In the genomic region with DNA sequence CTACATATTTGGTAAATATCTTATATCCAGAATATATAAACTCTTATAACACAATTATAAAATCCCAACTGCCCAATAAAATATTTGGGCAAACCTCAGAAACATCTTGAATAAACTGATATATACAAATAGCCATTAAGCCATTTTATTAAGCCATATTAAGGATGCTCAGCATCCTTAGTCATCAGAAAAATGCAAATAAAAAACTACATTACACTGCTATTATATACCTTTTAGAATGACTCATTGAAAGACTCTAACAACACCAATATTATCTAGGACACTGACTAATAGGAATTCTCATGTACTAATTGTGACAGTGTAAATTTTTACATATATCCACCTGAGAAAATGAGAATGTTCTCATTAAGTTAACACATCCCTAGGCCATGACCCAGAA, we compare ENCODE assay signal across 8 cellular contexts.
"Had no signal": no experiment of that assay in that cellular context is flagged by ENCODE, and none has a peak within 500 bp of the region (broad histone marks: within the 10 kb centered on the region; RNA-seq: fewer than 3 reads in every experiment).

No MANE protein-coding gene starts in this region.

- H3K4me1 Mint-ChIP-seq: H9, IgD-negative memory B cell had no signal

- H3K4me3 Mint-ChIP-seq: H9, IgD-negative memory B cell had no signal

- H2AFZ ChIP-seq: GM23248 had no signal

- FAIRE-seq: H1, H54, HepG2 had no signal

- H3K27ac Mint-ChIP-seq: H9, IgD-negative memory B cell had no signal

- H3K36me3 Mint-ChIP-seq: IgD-negative memory B cell had no signal

- H3K4me3 ChIP-seq: GM23248 had no signal

- H3K9me3 Mint-ChIP-seq: H9 had no signal

- DNase-seq: GM23248, H9, HCEC 1CT, KBM-7 had no signal

- H3K27me3 Mint-ChIP-seq: IgD-negative memory B cell had no signal

- H3K27ac ChIP-seq: GM23248 had no signal

- ATAC-seq: HepG2 had no signal
